ENCODE assay signal across 8 cellular contexts in genomic region chr14:92135269-92135668, GRCh38. TPM values are rescaled to one million over a fixed set of nuclear protein-coding genes. Genes with fewer than 3 reads are reported as not detected.
DNase-seq lines count a peak whose midpoint lies in the region; ATAC-seq and TF ChIP-seq lines count a peak whose summit lies in the region.

No MANE protein-coding gene starts in this region.

- ATAC-seq in central memory CD8-positive, alpha-beta T cell (replicated peaks; ENCODE audit: extremely low read depth, poor library complexity, severe bottlenecking) = no peak
- ATAC-seq in HG03097 (IDR thresholded peaks at IDR 0.05; ENCODE audit: low FRiP score, unreplicated experiment) (no peak), GM19023 (IDR thresholded peaks at IDR 0.05; ENCODE audit: unreplicated experiment) (no peak)

- DNase-seq in EL (peak; percentile 25), NCI-H1105 (lab: John Stamatoyannopoulos, UW) (peak; percentile 60), neural crest cell (ENCODE audit: low read depth, low spot score) (no peak), cardiac septum (ENCODE audit: low spot score) (no peak), H7 (no peak)
- DNase-seq in central memory CD8-positive, alpha-beta T cell (ENCODE audit: low spot score in 2 of 2) = no peak

- intact Hi-C loops in cardiac septum (cut with DNase I) = loop anchor here (5.0 kb wide), 1 partner anchor 547 kb away; no protein-coding TSS in a partner anchor

- peaks cover 27% of the 10 kb centered on the region for H3K36me3 ChIP-seq in H7 (replicated peaks; ENCODE audit: control insufficient read depth, insufficient read depth, low read length)

- H3K27me3 Mint-ChIP-seq in central memory CD8-positive, alpha-beta T cell = no peaks in the 10 kb centered on the region
- no peaks in the 10 kb centered on the region for H3K27me3 Mint-ChIP-seq in neural crest cell (ENCODE audit: low read depth)

- no peak overlapping the region for H3K4me3 Mint-ChIP-seq in central memory CD8-positive, alpha-beta T cell
- H3K4me3 Mint-ChIP-seq in neural crest cell = no peak overlapping the region

- peak overlapping the region; percentile 23 for H3K27ac Mint-ChIP-seq in central memory CD8-positive, alpha-beta T cell (ENCODE audit: low read depth)
- H3K27ac Mint-ChIP-seq in neural crest cell (ENCODE audit: unreplicated experiment) = no peak overlapping the region

- H3K9me3 Mint-ChIP-seq in central memory CD8-positive, alpha-beta T cell = no peaks in the 10 kb centered on the region
- H3K9me3 Mint-ChIP-seq in neural crest cell = no peaks in the 10 kb centered on the region

- no peak overlapping the region for H3K4me3 ChIP-seq in H7 (ENCODE audit: insufficient read depth, low read depth, low read length)

- no peaks in the 10 kb centered on the region for H3K27me3 ChIP-seq in H7 (ENCODE audit: control insufficient read depth, insufficient read depth, low read length)

- peaks cover 12% of the 10 kb centered on the region for H3K4me1 Mint-ChIP-seq in central memory CD8-positive, alpha-beta T cell
- H3K4me1 Mint-ChIP-seq in neural crest cell = no peaks in the 10 kb centered on the region

- H3K36me3 Mint-ChIP-seq in central memory CD8-positive, alpha-beta T cell (ENCODE audit: insufficient read depth) = peaks cover 62% of the 10 kb centered on the region
- peaks cover 13% of the 10 kb centered on the region for H3K36me3 Mint-ChIP-seq in neural crest cell (ENCODE audit: low read depth)

- TF ChIP-seq CTCF in neural crest cell (conservative IDR thresholded peaks at IDR 0.05) = peak; percentile 71

RNA-seq across cellular contexts. Expression of gene CPSF2, which starts 13.5 kb away (rescaled TPM):
- total RNA-seq in neural crest cell (81.7 and 91.1 TPM in 2 replicates), cardiac septum (41.1 TPM)
- 54.8 and 66.3 TPM in 2 replicates for total RNA-seq in H7 (2014; rRNA removed; shearing (Covaris generic))

RNA-seq across cellular contexts. Expression of gene NDUFB1, which starts 13.8 kb away (rescaled TPM):
- total RNA-seq in neural crest cell (117 and 136 TPM in 2 replicates), cardiac septum (410 TPM)
- 207 and 236 TPM in 2 replicates for total RNA-seq in H7 (2014; rRNA removed; shearing (Covaris generic))

RNA-seq across cellular contexts. Expression of gene ATXN3, which starts 28.9 kb away (rescaled TPM):
- total RNA-seq in neural crest cell = 25.9 and 30.2 TPM in 2 replicates
- 17.6 TPM for total RNA-seq in cardiac septum
- 18.9 and 31.5 TPM in 2 replicates for total RNA-seq in H7 (2014; rRNA removed; shearing (Covaris generic))

Comparison
In these comparisons a context has a peak if more than half of its experiments do, and no peak if none do; other contexts are left out.
1. DNase-seq: peak in EL (single experiment) and NCI-H1105 (single experiment); none in central memory CD8-positive, alpha-beta T cell (0 of 2), neural crest cell (single experiment), cardiac septum (single experiment) and H7 (single experiment).